11 cellular contexts compared by ENCODE assay signal in genomic region chr14:32507029-32507984, GRCh38.
DNase-seq lines count a peak whose midpoint lies in the region; ATAC-seq, FAIRE-seq and TF ChIP-seq lines count a peak whose summit lies in the region.
"Had no signal": no experiment of that assay in that cellular context is flagged by ENCODE, and none has a peak within 500 bp of the region (broad histone marks: within the 10 kb centered on the region; RNA-seq: fewer than 3 reads in every experiment).

No MANE protein-coding gene starts in this region.

- TF ChIP-seq POLR2A in K562 (conservative IDR thresholded peaks at IDR 0.05), result no peak

- peak overlapping the region; percentile 23 to 68 for H3K27ac Mint-ChIP-seq in stimulated activated naive CD8-positive, alpha-beta T cell treated with anti-CD3 and anti-CD28 coated beads, Interleukin-15, amount 100 ng/mL, for 72 hours
- H3K27ac Mint-ChIP-seq: CD4-positive, CD25-positive, alpha-beta regulatory T cell had no signal

- CTCF ChIA-PET in K562 (lab: Yijun Ruan, JAX; ENCODE audit: low intra/inter-chr PET ratio), result interaction anchor here (0.6 kb wide), 1 partner anchor 1003 kb away, joined by 4 read pairs; no protein-coding TSS in a partner anchor

- TF ChIP-seq CTCF in K562 (IDR thresholded peaks at IDR 0.05 in 2 of 3, conservative IDR thresholded peaks at IDR 0.05 in 1 of 3; ENCODE audit: insufficient read depth in 2 of 3, low read depth in 1 of 3, low read length in 3 of 3), result no peak

- H3K9me3 Mint-ChIP-seq in stimulated activated naive CD8-positive, alpha-beta T cell treated with anti-CD3 and anti-CD28 coated beads, Interleukin-15, amount 100 ng/mL, for 72 hours, result no peaks in the 10 kb centered on the region
- H3K9me3 Mint-ChIP-seq: CD4-positive, CD25-positive, alpha-beta regulatory T cell had no signal

- no peaks in the 10 kb centered on the region for H4K20me1 ChIP-seq in K562 (replicated peaks; ENCODE audit: control insufficient read depth, insufficient read depth, low read length)

- no peaks in the 10 kb centered on the region for H3K9me1 ChIP-seq in K562 (ENCODE audit: control insufficient read depth, insufficient read depth, low read length)

- no peak overlapping the region for H3K4me2 ChIP-seq in K562 (ENCODE audit: insufficient read depth, low read length)

- no peak overlapping the region for H3K4me3 ChIP-seq in K562
- H3K4me3 ChIP-seq: mucosa of descending colon had no signal

- FAIRE-seq in K562 (lab: Jason Lieb, UNC), result no peak

- DNase-seq in stimulated activated naive CD8-positive, alpha-beta T cell treated with anti-CD3 and anti-CD28 coated beads, Interleukin-15, amount 100 ng/mL, for 72 hours, result no peak
- DNase-seq in stimulated activated naive CD8-positive, alpha-beta T cell treated with anti-CD3 and anti-CD28 coated beads, Interleukin-15, Interleukin-2, amounts not matched to agents 100 U/mL and 50 U/mL, for 24 hours, result no peak
- DNase-seq in K562 (ENCODE audit: extremely low read depth in 1 of 4, low spot score in 3 of 4), result peak in 1 of 4 experiments; percentile 1
- DNase-seq in islet precursor cell, result peak; percentile 62
- DNase-seq in stimulated activated CD4-positive, alpha-beta T cell treated with anti-CD3 and anti-CD28 coated beads, Interleukin-4, amount 100 ng/mL, for 1 hour, result no peak
- DNase-seq in pons (ENCODE audit: low spot score), result no peak
- DNase-seq in putamen (ENCODE audit: low spot score), result no peak
- DNase-seq: CD4-positive, CD25-positive, alpha-beta regulatory T cell; mucosa of descending colon; NCI-H446 treated with DMSO at 0.1 percent for 48 hours had no signal

- ATAC-seq in stimulated activated naive CD8-positive, alpha-beta T cell treated with anti-CD3 and anti-CD28 coated beads, Interleukin-15, amount 100 ng/mL, for 72 hours, result no peak
- ATAC-seq in stimulated activated naive CD8-positive, alpha-beta T cell treated with anti-CD3 and anti-CD28 coated beads, Interleukin-15, Interleukin-2, amounts not matched to agents 100 U/mL and 50 U/mL, for 24 hours, result no peak
- peak; percentile 47 for ATAC-seq in K562
- ATAC-seq in HG03025 (IDR thresholded peaks at IDR 0.05; ENCODE audit: low FRiP score, unreplicated experiment), result no peak
- ATAC-seq: mucosa of descending colon had no signal

- H3K36me3 ChIP-seq in K562 (ENCODE audit: control insufficient read depth, insufficient read depth, low read length), result no peaks in the 10 kb centered on the region

- 26% methylated on average over 4 of the region's 4 CpGs for WGBS in K562 (ENCODE audit: insufficient coverage, low coverage, missing lambda C conversion rate)

- H3K79me2 ChIP-seq in K562 (ENCODE audit: control insufficient read depth, insufficient read depth, low read length), result no peaks in the 10 kb centered on the region

- H3K4me1 Mint-ChIP-seq in stimulated activated naive CD8-positive, alpha-beta T cell treated with anti-CD3 and anti-CD28 coated beads, Interleukin-15, amount 100 ng/mL, for 72 hours, result no peaks in the 10 kb centered on the region
- H3K4me1 Mint-ChIP-seq: CD4-positive, CD25-positive, alpha-beta regulatory T cell had no signal

- intact Hi-C loops in K562 (cut with micrococcal nuclease), result no loop called here

- no TSS peak for BruUV-seq in K562 (replicated peaks; lab: Mats Ljungman, UMichigan)

- no peaks in the 10 kb centered on the region for H3K4me1 ChIP-seq in K562 (replicated peaks in 1 of 2; ENCODE audit: control insufficient read depth in 2 of 2, insufficient read depth in 2 of 2, low read length in 2 of 2)

- no peak overlapping the region for H2AFZ ChIP-seq in K562 (ENCODE audit: low read depth, low read length)

- in situ Hi-C loops in K562 (cut with MboI), result no loop called here

- no peak overlapping the region for H3K9ac ChIP-seq in K562 (ENCODE audit: insufficient read depth in 1 of 2, low read depth in 2 of 2, low read length in 2 of 2)

- H3K27ac ChIP-seq in K562 (ENCODE audit: extremely low read depth, low read depth, low read length), result no peak overlapping the region

- no peak for TF ChIP-seq EP300 in K562 (IDR thresholded peaks at IDR 0.05; ENCODE audit: low read length)

- no peaks in the 10 kb centered on the region for H3K9me3 ChIP-seq in K562 (replicated peaks; ENCODE audit: control insufficient read depth, insufficient read depth, low read depth, low read length)
- H3K9me3 ChIP-seq: mucosa of descending colon had no signal

- POLR2A ChIA-PET in K562 (lab: Yijun Ruan, JAX), result no interaction called here

- no peak for TF ChIP-seq RAD21 in K562 (CRISPR knock-in tag; conservative IDR thresholded peaks at IDR 0.05 in 1 of 2, IDR thresholded peaks at IDR 0.05 in 1 of 2)

- H3K4me3 Mint-ChIP-seq in stimulated activated naive CD8-positive, alpha-beta T cell treated with anti-CD3 and anti-CD28 coated beads, Interleukin-15, amount 100 ng/mL, for 72 hours, result no peak overlapping the region
- H3K4me3 Mint-ChIP-seq: CD4-positive, CD25-positive, alpha-beta regulatory T cell had no signal

- H3K27me3 ChIP-seq in K562 (ENCODE audit: control insufficient read depth in 2 of 2, insufficient read depth in 2 of 2, low read length in 2 of 2), result no peaks in the 10 kb centered on the region

- no peaks in the 10 kb centered on the region for H3K27me3 Mint-ChIP-seq in stimulated activated naive CD8-positive, alpha-beta T cell treated with anti-CD3 and anti-CD28 coated beads, Interleukin-15, amount 100 ng/mL, for 72 hours

TF ChIP-seq in K562, 482 proteins besides CTCF, POLR2A, EP300 and RAD21 (continues in another document):
- 0 out of 2 replicates have a peak, but pooled peaks have one; percentile 30 for TF ChIP-seq IRF9 (tag; IDR thresholded peaks at IDR 0.05)
- TF ChIP-seq KDM5B (IDR thresholded peaks at IDR 0.05; ENCODE audit: insufficient replicate concordance, low read depth, low read length), result no peak
- peak; percentile 60; the same call in 1 of the 2 replicates for TF ChIP-seq JUND (IDR thresholded peaks at IDR 0.05; ENCODE audit: borderline replicate concordance, low read depth, low read length)
- TF ChIP-seq JUND (tag; IDR thresholded peaks at IDR 0.05; ENCODE audit: borderline replicate concordance, low read depth, low read length), result no peak
- no peak for TF ChIP-seq NR2C2 (CRISPR knock-in tag; IDR thresholded peaks at IDR 0.05)
- TF ChIP-seq NR2C2 (tag; IDR thresholded peaks at IDR 0.05), result peak; percentile 6; the same call in 1 of the 2 replicates
- peak; percentile 72 to 75; a peak in 2 of 4 replicates for TF ChIP-seq TRIM24 (IDR thresholded peaks at IDR 0.05)
- no peak for TF ChIP-seq SMARCB1 (IDR thresholded peaks at IDR 0.05; ENCODE audit: insufficient read length, low read depth)
- 0 out of 2 replicates have a peak, but pooled peaks have one; percentile 22 for TF ChIP-seq CTBP1 (IDR thresholded peaks at IDR 0.05; ENCODE audit: borderline replicate concordance)
- peak; percentile 46; the same call in 1 of the 2 replicates for TF ChIP-seq FOSL1 (tag; conservative IDR thresholded peaks at IDR 0.05)
- 0 out of 2 replicates have a peak, but pooled peaks have one; percentile 39 for TF ChIP-seq ATF7 (IDR thresholded peaks at IDR 0.05)
- no peak for TF ChIP-seq TRIM25 (IDR thresholded peaks at IDR 0.05; ENCODE audit: borderline replicate concordance)
- TF ChIP-seq ATF4 (CRISPR knock-in tag; IDR thresholded peaks at IDR 0.05), result peak; percentile 77
- TF ChIP-seq ZNF316 (IDR thresholded peaks at IDR 0.05), result peak; percentile 94
- no peak for TF ChIP-seq XRCC4 (IDR thresholded peaks at IDR 0.05; ENCODE audit: extremely low read depth, insufficient read depth, insufficient read length)
- no peak for TF ChIP-seq GABPB2 (CRISPR knock-in tag; conservative IDR thresholded peaks at IDR 0.05)
- TF ChIP-seq SIX5 (IDR thresholded peaks at IDR 0.05; ENCODE audit: borderline replicate concordance in 1 of 2, insufficient read depth in 1 of 2, low read depth in 1 of 2, low read length in 2 of 2), result no peak
- peak; percentile 76 for TF ChIP-seq ZNF175 (CRISPR knock-in tag; IDR thresholded peaks at IDR 0.05; ENCODE audit: low read depth)
- no peak for TF ChIP-seq CEBPG (CRISPR knock-in tag; IDR thresholded peaks at IDR 0.05)
- peak; percentile 73 to 95 for TF ChIP-seq CEBPG (tag; conservative IDR thresholded peaks at IDR 0.05 in 1 of 2, IDR thresholded peaks at IDR 0.05 in 1 of 2)
- peak; percentile 85 for TF ChIP-seq MAFK (IDR thresholded peaks at IDR 0.05; ENCODE audit: low read length)
- peak; percentile 92 for TF ChIP-seq MAFG (tag; conservative IDR thresholded peaks at IDR 0.05)
- no peak for TF ChIP-seq SAFB2 (IDR thresholded peaks at IDR 0.05; ENCODE audit: borderline replicate concordance, low read depth, low read length, severe bottlenecking)
